In the genomic region with DNA sequence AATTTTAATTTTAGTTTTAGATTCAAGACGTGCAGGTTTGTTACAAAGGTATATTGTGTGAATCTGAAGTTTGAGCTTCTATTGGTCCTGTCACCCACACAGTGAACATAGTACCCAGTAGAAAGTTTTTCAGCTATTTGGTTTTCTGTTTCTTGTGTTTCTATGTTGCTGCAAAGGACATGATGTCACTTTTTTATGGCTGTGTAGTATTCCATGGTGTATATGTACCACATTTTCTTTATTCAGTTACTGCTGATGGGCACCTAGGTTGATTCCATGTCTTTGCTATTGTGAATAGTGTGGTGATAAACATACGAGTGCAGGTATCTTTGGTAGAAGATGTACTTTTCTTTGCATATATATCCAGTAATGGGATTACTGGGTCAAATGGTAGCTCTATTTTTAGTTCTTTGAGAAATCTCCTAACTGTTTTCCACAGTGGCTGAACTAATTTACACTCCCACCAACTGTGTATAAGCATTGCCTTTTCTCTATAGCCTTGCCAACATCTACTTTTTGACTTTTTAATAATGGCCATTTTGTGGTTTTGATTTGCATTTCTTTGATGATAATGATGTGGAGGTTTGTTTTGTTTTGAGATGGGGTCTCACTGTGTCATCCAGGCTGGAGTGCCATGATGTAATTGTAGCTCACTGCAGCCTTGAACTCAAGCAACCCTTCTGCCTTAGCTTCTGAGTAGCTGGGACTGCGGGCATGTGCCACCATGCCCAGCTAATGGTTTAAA, we compare ENCODE assay signal across 18 cellular contexts. TPM values are rescaled to one million over a fixed set of nuclear protein-coding genes. Genes with fewer than 3 reads are reported as not detected.
DNase-seq lines count a peak whose midpoint lies in the region; ATAC-seq and TF ChIP-seq lines count a peak whose summit lies in the region.
"Had no signal": no experiment of that assay in that cellular context is flagged by ENCODE, and none has a peak within 500 bp of the region (broad histone marks: within the 10 kb centered on the region; RNA-seq: fewer than 3 reads in every experiment).

No MANE protein-coding gene starts in this region.

- H3K27ac Mint-ChIP-seq in effector memory CD8-positive, alpha-beta T cell: peak overlapping the region in 1 of 2 donors; percentile 84

- no peaks in the 10 kb centered on the region for H3K9me3 Mint-ChIP-seq in effector memory CD8-positive, alpha-beta T cell

- H3K36me3 ChIP-seq in BLaER1 (peaks cover 91% of the 10 kb centered on the region), PC-3 (ENCODE audit: low read depth, low read length) (peaks cover 19% of the 10 kb centered on the region; the same call in 1 of the 2 replicates), right lobe of liver (no peaks in the 10 kb centered on the region)

- H3K4me3 ChIP-seq in BLaER1 (no peak overlapping the region), PC-3 (ENCODE audit: low read length) (no peak overlapping the region), astrocyte of the spinal cord (ENCODE audit: low read depth, low read length) (no peak overlapping the region), right lobe of liver (no peak overlapping the region)
- H3K4me3 ChIP-seq: HAP-1 had no signal

- peaks cover 95% of the 10 kb centered on the region for H3K79me2 ChIP-seq in PC-3 (ENCODE audit: low read length)

- WGBS in right lobe of liver (ENCODE audit: insufficient coverage, low coverage, low lambda C conversion rate, missing lambda C conversion rate): 50% methylated on average over 2 of the region's 3 CpGs

- H3K9me2 ChIP-seq in PC-3 (replicated peaks; ENCODE audit: low read length): no peaks in the 10 kb centered on the region

- H2AFZ ChIP-seq in PC-3 (ENCODE audit: low read length): no peak overlapping the region

- H3K9me3 ChIP-seq in BLaER1 (0 out of 2 replicates have a peak, but pooled peaks cover 6% of the 10 kb centered on the region), PC-3 (ENCODE audit: low read length) (no peaks in the 10 kb centered on the region), right lobe of liver (no peaks in the 10 kb centered on the region)
- H3K9me3 ChIP-seq: HAP-1 had no signal

- CTCF ChIA-PET in PC-3 (lab: Charles Lee): no interaction called here

- H3K4me1 Mint-ChIP-seq in effector memory CD8-positive, alpha-beta T cell (ENCODE audit: low read depth in 2 of 2): peaks cover 4 to 14% of the 10 kb centered on the region in 2 donors

- H3K27me3 Mint-ChIP-seq in effector memory CD8-positive, alpha-beta T cell: no peaks in the 10 kb centered on the region

- H3K36me3 Mint-ChIP-seq in effector memory CD8-positive, alpha-beta T cell (ENCODE audit: insufficient read depth): peaks cover 4% of the 10 kb centered on the region

- 0 out of 2 replicates have a peak overlapping the region, but pooled peaks have one; percentile 67 for H3K4me2 ChIP-seq in BLaER1
- H3K4me2 ChIP-seq in PC-3 (ENCODE audit: low read length): no peak overlapping the region
- H3K4me2 ChIP-seq: KMS-11 had no signal

- H3K27me3 ChIP-seq in BLaER1: no peaks in the 10 kb centered on the region
- no peaks in the 10 kb centered on the region for H3K27me3 ChIP-seq in PC-3 (ENCODE audit: low read length)
- H3K27me3 ChIP-seq in right lobe of liver: no peaks in the 10 kb centered on the region

- ATAC-seq in PC-3 (no peak), right lobe of liver (no peak), HG02852 (IDR thresholded peaks at IDR 0.05; ENCODE audit: unreplicated experiment) (no peak), HG03135 (IDR thresholded peaks at IDR 0.05; ENCODE audit: unreplicated experiment) (no peak)
- no peak for ATAC-seq in effector memory CD8-positive, alpha-beta T cell (replicated peaks)

- no peak overlapping the region for H3K4me3 Mint-ChIP-seq in effector memory CD8-positive, alpha-beta T cell

- TSS peak; percentile 4 for BruUV-seq in PC-3 (replicated peaks; lab: Mats Ljungman, UMichigan)

- H3K27ac ChIP-seq in BLaER1: 0 out of 2 replicates have a peak overlapping the region, but pooled peaks have one; percentile 3
- H3K27ac ChIP-seq in PC-3 (ENCODE audit: low read length): no peak overlapping the region
- H3K27ac ChIP-seq in right lobe of liver: peak overlapping the region; percentile 35 to 78 (median 61)
- H3K27ac ChIP-seq: KMS-11 had no signal

- POLR2A ChIA-PET in PC-3 (lab: Charles Lee; ENCODE audit: unreplicated experiment): no interaction called here

- H4K20me1 ChIP-seq in BLaER1 (peaks cover 79% of the 10 kb centered on the region), PC-3 (ENCODE audit: low read length) (no peaks in the 10 kb centered on the region)

- DNase-seq in PC-3: no peak
- DNase-seq in astrocyte of the spinal cord (ENCODE audit: low read depth, low spot score): peak; percentile 65
- no peak for DNase-seq in right lobe of liver
- no peak for DNase-seq in effector memory CD8-positive, alpha-beta T cell
- DNase-seq in COLO668 (lab: John Stamatoyannopoulos, UW; ENCODE audit: unreplicated experiment): no peak
- DNase-seq: C1 segment of cervical spinal cord, DMS79, NCI-H1417 treated with DMSO at 0.1 percent for 48 hours, NCI-H187 treated with DMSO at 0.1 percent for 48 hours, NCI-H2227 treated with DMSO at 0.1 percent for 48 hours, NCI-H510A treated with DMSO at 0.1 percent for 48 hours, NCI-H774, OCI-M1 had no signal

- in situ Hi-C loops in astrocyte of the spinal cord (cut with HindIII; ENCODE audit: low sequenced_read_pairs): no loop called here

- H3K9ac ChIP-seq in BLaER1 (no peak overlapping the region), PC-3 (ENCODE audit: low read length) (no peak overlapping the region)
- H3K9ac ChIP-seq: KMS-11 had no signal

- peaks cover 1% of the 10 kb centered on the region for H3F3A ChIP-seq in PC-3 (ENCODE audit: low read length, unreplicated experiment)

- TF ChIP-seq CTCF in PC-3 (conservative IDR thresholded peaks at IDR 0.05; ENCODE audit: low read depth, low read length) (no peak), astrocyte of the spinal cord (IDR thresholded peaks at IDR 0.05; ENCODE audit: low read depth, low read length) (no peak), right lobe of liver (IDR thresholded peaks at IDR 0.05) (no peak)

- intact Hi-C loops in PC-3 (cut with micrococcal nuclease) (no loop called here), right lobe of liver (cut with DNase I) (no loop called here)

- H3K4me1 ChIP-seq in BLaER1 (peaks cover 23% of the 10 kb centered on the region), PC-3 (ENCODE audit: insufficient read depth, low read length) (peaks cover 44% of the 10 kb centered on the region), right lobe of liver (peaks cover 2 to 68% (median 36%) of the 10 kb centered on the region in 4 donors)

- TF ChIP-seq POLR2A in right lobe of liver (IDR thresholded peaks at IDR 0.05): no peak

RNA-seq across cellular contexts. Expression of gene LIMD1, which starts 43.9 kb away (rescaled TPM):
- total RNA-seq in PC-3 (2014; rRNA removed): 37.1 and 42.7 TPM in 2 replicates
- 10 to 100 TPM; 23.4 to 47.7 (median 31.0) TPM for total RNA-seq in right lobe of liver

RNA-seq across cellular contexts. Expression of gene SACM1L, which starts 50.7 kb away (rescaled TPM):
- 30.1 and 46.7 TPM in 2 replicates for total RNA-seq in PC-3 (2014; rRNA removed)
- 10 to 100 TPM; 16.8 to 23.9 (median 21.5) TPM for total RNA-seq in right lobe of liver
